Comparison of ENCODE assay signal across 13 cellular contexts in genomic region chr2:53938904-53939303, GRCh38. TPM values are rescaled to one million over a fixed set of nuclear protein-coding genes. Genes with fewer than 3 reads are reported as not detected.
DNase-seq lines count a peak whose midpoint lies in the region; ATAC-seq and TF ChIP-seq lines count a peak whose summit lies in the region.
"Had no signal": no experiment of that assay in that cellular context is flagged by ENCODE, and none has a peak within 500 bp of the region (broad histone marks: within the 10 kb centered on the region; RNA-seq: fewer than 3 reads in every experiment).

No MANE protein-coding gene starts in this region.

- intact Hi-C loops in IMR-90 (cut with micrococcal nuclease): no loop called here

- H4K91ac ChIP-seq in IMR-90 (ENCODE audit: insufficient read depth, low read depth, low read length): no peak overlapping the region

- no peak overlapping the region for H4K8ac ChIP-seq in IMR-90 (ENCODE audit: low read depth in 2 of 2, low read length in 2 of 2)

- no peak for TF ChIP-seq CTCF in IMR-90 (conservative IDR thresholded peaks at IDR 0.05; ENCODE audit: low read depth, low read length)

- DNase-seq in IMR-90: no peak
- DNase-seq in myocyte (ENCODE audit: low read depth): peak; percentile 52
- no peak for DNase-seq in stimulated activated CD4-positive, alpha-beta T cell treated with anti-CD3 and anti-CD28 coated beads, Interleukin-4, amount 100 ng/mL, for 1 hour
- DNase-seq: BE2C; Caco-2; CD4-positive, alpha-beta T cell; GDM1; HCEC 1CT had no signal

- no peak overlapping the region for H4K5ac ChIP-seq in IMR-90 (ENCODE audit: low read depth, low read length)

- no peak overlapping the region for H3K14ac ChIP-seq in IMR-90 (replicated peaks; ENCODE audit: low read depth, low read length)

- BruUV-seq in IMR-90 (replicated peaks; lab: Mats Ljungman, UMichigan): no TSS peak

- H2BK20ac ChIP-seq in IMR-90 (ENCODE audit: low read depth, low read length): no peak overlapping the region

- H3K4me1 ChIP-seq in BLaER1 (peaks cover 47% of the 10 kb centered on the region), IMR-90 (ENCODE audit: control insufficient read depth, insufficient read depth, low read length) (no peaks in the 10 kb centered on the region), skeletal muscle tissue (ENCODE audit: control insufficient read depth in 3 of 3, insufficient read depth in 3 of 3, low read length in 3 of 3) (no peaks in the 10 kb centered on the region)
- H3K4me1 ChIP-seq: BE2C, Caco-2 had no signal

- dilution Hi-C loops in IMR-90 (cut with HindIII; ENCODE audit: low sequenced_read_pairs, unreplicated experiment): no loop called here

- H3K4me2 ChIP-seq in BLaER1 (peak overlapping the region; percentile 64), IMR-90 (ENCODE audit: low read depth, low read length) (no peak overlapping the region)
- H3K4me2 ChIP-seq: GM23338 had no signal

- H3K9me1 ChIP-seq in IMR-90 (ENCODE audit: insufficient read depth, low read length): 0 out of 2 replicates have a peak, but pooled peaks cover 2% of the 10 kb centered on the region

- WGBS in IMR-90 (ENCODE audit: extremely low coverage in 2 of 2, insufficient read length in 1 of 2), 2 experiments: no CpG with 5 or more reads among the region's 3 CpGs

- H3K36me3 ChIP-seq in BLaER1: peaks cover 53% of the 10 kb centered on the region
- H3K36me3 ChIP-seq in IMR-90 (ENCODE audit: control insufficient read depth, insufficient read depth, low read length): peaks cover 12% of the 10 kb centered on the region
- H3K36me3 ChIP-seq in skeletal muscle tissue (ENCODE audit: control insufficient read depth in 3 of 3, insufficient read depth in 3 of 3, low read length in 3 of 3): peaks cover 5 to 25% (median 20%) of the 10 kb centered on the region in 3 donors
- H3K36me3 ChIP-seq: BE2C had no signal

- H3K4ac ChIP-seq in IMR-90 (ENCODE audit: low read depth, low read length): no peak overlapping the region

- H3K4me3 ChIP-seq in BLaER1 (no peak overlapping the region), IMR-90 (ENCODE audit: insufficient read depth, low read depth, low read length) (no peak overlapping the region), skeletal muscle tissue (ENCODE audit: low read length in 3 of 3) (no peak overlapping the region)
- H3K4me3 ChIP-seq: GM23338 had no signal

- H4K20me1 ChIP-seq in BLaER1 (no peaks in the 10 kb centered on the region), IMR-90 (ENCODE audit: insufficient read depth, low read length) (0 out of 2 replicates have a peak, but pooled peaks cover 4% of the 10 kb centered on the region)

- in situ Hi-C loops in IMR-90 (cut with MboI; ENCODE audit: low sequenced_read_pairs): no loop called here

- H2BK120ac ChIP-seq in IMR-90 (ENCODE audit: low read depth, low read length): no peak overlapping the region

- CTCF ChIA-PET in IMR-90 (lab: Yijun Ruan, JAX): no interaction called here

- TF ChIP-seq POLR2A in IMR-90 (IDR thresholded peaks at IDR 0.05; ENCODE audit: low read depth, low read length): no peak

- no peak overlapping the region for H2AK5ac ChIP-seq in IMR-90 (ENCODE audit: low read depth, low read length)

- H3K9me3 ChIP-seq in BLaER1: no peaks in the 10 kb centered on the region
- no peaks in the 10 kb centered on the region for H3K9me3 ChIP-seq in IMR-90 (ENCODE audit: control insufficient read depth, insufficient read depth, low read length)
- H3K9me3 ChIP-seq in skeletal muscle tissue (ENCODE audit: control insufficient read depth in 3 of 3, low read length in 3 of 3): no peaks in the 10 kb centered on the region
- H3K9me3 ChIP-seq: BE2C, Caco-2 had no signal

- ATAC-seq in IMR-90 (ENCODE audit: low read depth) (no peak), HG03432 (IDR thresholded peaks at IDR 0.05; ENCODE audit: unreplicated experiment) (no peak)
- ATAC-seq: GM23338 had no signal

- no peak overlapping the region for H3K9ac ChIP-seq in BLaER1
- H3K9ac ChIP-seq in IMR-90 (ENCODE audit: low read depth, low read length): no peak overlapping the region
- H3K9ac ChIP-seq in skeletal muscle tissue (ENCODE audit: low read depth in 1 of 3, low read length in 3 of 3): no peak overlapping the region

- H2AK9ac ChIP-seq in IMR-90 (replicated peaks; ENCODE audit: low read depth, low read length, poor library complexity): no peak overlapping the region

- no peak overlapping the region for H3K56ac ChIP-seq in IMR-90 (ENCODE audit: extremely low read depth, insufficient read depth, low read length)

- no peak overlapping the region for H3K18ac ChIP-seq in IMR-90 (ENCODE audit: low read depth, low read length)

- no peak overlapping the region for H2AFZ ChIP-seq in IMR-90 (replicated peaks; ENCODE audit: low read length, poor library complexity)
- H2AFZ ChIP-seq: GM23338 had no signal

- TF ChIP-seq RAD21 in IMR-90 (IDR thresholded peaks at IDR 0.05; ENCODE audit: low read length): no peak

- H3K23ac ChIP-seq in IMR-90 (ENCODE audit: low read depth, low read length): no peak overlapping the region

- POLR2A ChIA-PET in IMR-90 (lab: Charles Lee; ENCODE audit: unreplicated experiment): interaction anchor here (1.0 kb wide), 1 partner anchor 20 kb away, joined by 3 read pairs; no protein-coding TSS in a partner anchor

- H2BK5ac ChIP-seq in IMR-90 (ENCODE audit: low read depth, low read length, poor library complexity, severe bottlenecking): peak overlapping the region; percentile 11

- H3K27ac ChIP-seq in BLaER1 (peak overlapping the region; percentile 75), IMR-90 (ENCODE audit: insufficient read depth, low read length) (no peak overlapping the region), skeletal muscle tissue (ENCODE audit: low read depth, low read length) (peak overlapping the region; percentile 34)
- H3K27ac ChIP-seq: C4-2B had no signal

- H3K27me3 ChIP-seq in BLaER1: no peaks in the 10 kb centered on the region
- no peaks in the 10 kb centered on the region for H3K27me3 ChIP-seq in IMR-90 (ENCODE audit: control insufficient read depth, insufficient read depth, low read length)
- no peaks in the 10 kb centered on the region for H3K27me3 ChIP-seq in skeletal muscle tissue (ENCODE audit: control insufficient read depth in 3 of 3, insufficient read depth in 3 of 3, low read length in 3 of 3)
- H3K27me3 ChIP-seq: BE2C had no signal

- no peak overlapping the region for H2BK15ac ChIP-seq in IMR-90 (ENCODE audit: low read depth, low read length)

- H3K79me1 ChIP-seq in IMR-90 (ENCODE audit: low read depth in 1 of 2, low read length in 2 of 2): peaks cover 10 to 33% of the 10 kb centered on the region in 2 experiments

TF ChIP-seq in IMR-90, 13 proteins besides CTCF, POLR2A, EP300 and RAD21:
- TF ChIP-seq SMC3 (IDR thresholded peaks at IDR 0.05; ENCODE audit: low read depth, low read length) (no peak), CEBPB (IDR thresholded peaks at IDR 0.05; ENCODE audit: low read depth, low read length) (no peak), ELK1 (IDR thresholded peaks at IDR 0.05; ENCODE audit: borderline replicate concordance, low read depth, low read length) (no peak), MXI1 (IDR thresholded peaks at IDR 0.05; ENCODE audit: borderline replicate concordance, low read depth, low read length) (no peak), RCOR1 (IDR thresholded peaks at IDR 0.05; ENCODE audit: insufficient replicate concordance, low read length) (no peak), USF2 (IDR thresholded peaks at IDR 0.05; ENCODE audit: low read depth, low read length) (no peak), FOS (IDR thresholded peaks at IDR 0.05; ENCODE audit: low read depth, low read length) (no peak), MAZ (IDR thresholded peaks at IDR 0.05; ENCODE audit: borderline replicate concordance, low read depth, low read length) (no peak), BHLHE40 (IDR thresholded peaks at IDR 0.05; ENCODE audit: low read depth, low read length) (no peak), CHD1 (IDR thresholded peaks at IDR 0.05; ENCODE audit: low read depth, low read length) (no peak), NFE2L2 (IDR thresholded peaks at IDR 0.05; ENCODE audit: low read depth, low read length) (no peak), MAFK (IDR thresholded peaks at IDR 0.05; ENCODE audit: low read depth, low read length) (no peak), RFX5 (IDR thresholded peaks at IDR 0.05; ENCODE audit: low read depth, low read length) (no peak)

RNA-seq across cellular contexts. Expression of gene PSME4, which starts 31.9 kb away (rescaled TPM):
- total RNA-seq in IMR-90 (2012; rRNA removed) (58.9 and 61.3 TPM in 2 replicates), myocyte (43.1 and 51.5 TPM in 2 replicates), skeletal muscle tissue (28.2 TPM)
- 20.3 and 28.2 TPM in 2 replicates for polyA plus RNA-seq in IMR-90 (2012; rRNA removed)
- polyA plus RNA-seq in IMR-90 (2012; cell fraction: cytosol; rRNA removed): 5.0 and 6.3 TPM in 2 replicates
- polyA plus RNA-seq in IMR-90 (2012; cell fraction: nucleus; rRNA removed; ENCODE audit: low replicate concordance): 7.8 and 73.3 TPM in 2 replicates
- 21.5 TPM for polyA plus RNA-seq in myocyte (2012)
